ENCODE assay signal across 8 cellular contexts in the genomic region with DNA sequence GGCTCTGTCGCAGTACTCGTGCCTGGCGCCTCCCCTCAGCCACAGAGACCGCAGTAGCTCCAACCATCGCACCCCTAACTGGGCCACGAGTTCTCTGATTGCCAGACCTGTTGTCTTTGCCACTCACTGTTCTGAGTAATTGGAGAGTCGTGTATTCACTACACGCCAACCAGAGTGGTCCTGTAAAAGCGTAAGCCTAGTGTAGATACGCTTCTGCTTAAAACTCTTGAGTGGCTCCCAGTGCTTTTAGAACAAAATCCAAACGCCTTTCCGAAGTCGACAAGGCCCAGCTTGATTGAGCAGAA. TPM values are rescaled to one million over a fixed set of nuclear protein-coding genes. Genes with fewer than 3 reads are reported as not detected.
A peak's percentile ranks its signal among the peaks of the same experiment; 100 is the strongest.
DNase-seq lines count a peak whose midpoint lies in the region; ATAC-seq and TF ChIP-seq lines count a peak whose summit lies in the region.

No MANE protein-coding gene starts in this region.

- peak overlapping the region; percentile 92 to 98 (median 98) for H3K27ac Mint-ChIP-seq in CD8-positive, alpha-beta memory T cell
- H3K27ac Mint-ChIP-seq in activated naive CD8-positive, alpha-beta T cell treated with anti-CD3 and anti-CD28 coated beads for 36 hours = peak overlapping the region; percentile 95

- peaks cover 0 to 63% (median 15%) of the 10 kb centered on the region in 3 donors for H3K36me3 Mint-ChIP-seq in CD8-positive, alpha-beta memory T cell
- peaks cover 19% of the 10 kb centered on the region for H3K36me3 Mint-ChIP-seq in activated naive CD8-positive, alpha-beta T cell treated with anti-CD3 and anti-CD28 coated beads for 36 hours

- WGBS in liver = 2% methylated on average over 13 of the region's 13 CpGs

- no peaks in the 10 kb centered on the region for H3K27me3 ChIP-seq in CD8-positive, alpha-beta memory T cell (ENCODE audit: insufficient read depth, low read length, poor library complexity, severe bottlenecking)
- H3K27me3 ChIP-seq in liver (ENCODE audit: control insufficient read depth in 4 of 4, insufficient read depth in 4 of 4, low read length in 3 of 4) = no peaks in the 10 kb centered on the region
- H3K27me3 ChIP-seq in thoracic aorta (replicated peaks; ENCODE audit: insufficient read depth) = no peaks in the 10 kb centered on the region

- H3K4me1 Mint-ChIP-seq in CD8-positive, alpha-beta memory T cell = peaks cover 44 to 63% (median 53%) of the 10 kb centered on the region in 3 donors
- peaks cover 41% of the 10 kb centered on the region for H3K4me1 Mint-ChIP-seq in activated naive CD8-positive, alpha-beta T cell treated with anti-CD3 and anti-CD28 coated beads for 36 hours

- H3K9ac ChIP-seq in liver (ENCODE audit: low read depth in 1 of 2, low read length in 2 of 2) = peak overlapping the region; percentile 49 to 88

- POLR2A ChIA-PET in CD8-positive, alpha-beta memory T cell (lab: Charles Lee) = interaction anchor here (0.5 to 2.2 kb wide), 11 partner anchors 11 to 994 kb away, joined by 3 to 26 read pairs (median 5); a partner anchor contains a TSS

- H3K4me3 ChIP-seq in CD8-positive, alpha-beta memory T cell (ENCODE audit: low read length) = peak overlapping the region; percentile 95
- H3K4me3 ChIP-seq in liver (ENCODE audit: low read depth in 1 of 3, low read length in 3 of 3) = peak overlapping the region; percentile 83 to 97 (median 97)
- peak overlapping the region; percentile 87 for H3K4me3 ChIP-seq in thoracic aorta

- peaks cover 43% of the 10 kb centered on the region for H3K4me1 ChIP-seq in CD8-positive, alpha-beta memory T cell (ENCODE audit: insufficient read depth, low read length)
- peaks cover 1 to 41% (median 31%) of the 10 kb centered on the region in 4 donors for H3K4me1 ChIP-seq in liver (ENCODE audit: control insufficient read depth in 4 of 4, insufficient read depth in 4 of 4, low read length in 3 of 4)
- H3K4me1 ChIP-seq in thoracic aorta (ENCODE audit: control insufficient read depth in 1 of 2, low read depth in 2 of 2) = peaks cover 15 to 28% of the 10 kb centered on the region in 2 donors

- peaks cover 17% of the 10 kb centered on the region for H3K36me3 ChIP-seq in CD8-positive, alpha-beta memory T cell (ENCODE audit: insufficient read depth, low read length)
- H3K36me3 ChIP-seq in KOPT-K1 (ENCODE audit: insufficient read depth, low read length) (peaks cover 63% of the 10 kb centered on the region), liver (ENCODE audit: control insufficient read depth in 4 of 4, insufficient read depth in 3 of 4, low read depth in 1 of 4, low read length in 3 of 4) (peaks cover 0 to 16% (median 11%) of the 10 kb centered on the region in 4 donors), thoracic aorta (peaks cover 6% of the 10 kb centered on the region)

- no peaks in the 10 kb centered on the region for H3K9me3 Mint-ChIP-seq in CD8-positive, alpha-beta memory T cell
- H3K9me3 Mint-ChIP-seq in activated naive CD8-positive, alpha-beta T cell treated with anti-CD3 and anti-CD28 coated beads for 36 hours = no peaks in the 10 kb centered on the region

- no peak for TF ChIP-seq RAD21 in liver (IDR thresholded peaks at IDR 0.05)

- H3K27me3 Mint-ChIP-seq in CD8-positive, alpha-beta memory T cell = no peaks in the 10 kb centered on the region
- H3K27me3 Mint-ChIP-seq in activated naive CD8-positive, alpha-beta T cell treated with anti-CD3 and anti-CD28 coated beads for 36 hours = no peaks in the 10 kb centered on the region

- H3K27ac ChIP-seq in CD8-positive, alpha-beta memory T cell (ENCODE audit: low read depth, low read length) = peak overlapping the region; percentile 83
- H3K27ac ChIP-seq in KOPT-K1 (ENCODE audit: low read depth, low read length, poor library complexity, severe bottlenecking) (peak overlapping the region; percentile 82), liver (ENCODE audit: low read depth in 1 of 2, low read length in 2 of 2) (peak overlapping the region; percentile 70 to 76), thoracic aorta (peak overlapping the region; percentile 63 to 71)

- peak in 2 of 5 donors; percentile 50 to 63 for DNase-seq in CD8-positive, alpha-beta memory T cell
- DNase-seq in activated naive CD8-positive, alpha-beta T cell treated with anti-CD3 and anti-CD28 coated beads for 36 hours = no peak
- DNase-seq in thoracic aorta (ENCODE audit: low spot score) (no peak), NCI-H187 treated with DMSO at 0.1 percent for 48 hours (lab: John Stamatoyannopoulos, UW) (no peak)

- CTCF ChIA-PET in CD8-positive, alpha-beta memory T cell (lab: Charles Lee) = interaction anchor here (0.9 to 11.2 kb wide), 16 partner anchors 9 to 495 kb away, joined by 3 to 131 read pairs (median 6); a partner anchor contains a TSS

- ATAC-seq in thoracic aorta (ENCODE audit: insufficient number of reproducible peaks, low FRiP score, low read depth) (no peak), HG02763 (IDR thresholded peaks at IDR 0.05; ENCODE audit: unreplicated experiment) (no peak), HG02981 (IDR thresholded peaks at IDR 0.05; ENCODE audit: unreplicated experiment) (no peak)

- H3K9me3 ChIP-seq in CD8-positive, alpha-beta memory T cell (ENCODE audit: low read length) = no peaks in the 10 kb centered on the region
- H3K9me3 ChIP-seq in KOPT-K1 (ENCODE audit: insufficient read depth, low read length, poor library complexity, severe bottlenecking) = no peaks in the 10 kb centered on the region
- H3K9me3 ChIP-seq in liver (ENCODE audit: control insufficient read depth in 4 of 4, low read length in 3 of 4) = no peaks in the 10 kb centered on the region
- no peaks in the 10 kb centered on the region for H3K9me3 ChIP-seq in thoracic aorta

- peak overlapping the region; percentile 90 to 99 (median 98) for H3K4me3 Mint-ChIP-seq in CD8-positive, alpha-beta memory T cell
- peak overlapping the region; percentile 93 for H3K4me3 Mint-ChIP-seq in activated naive CD8-positive, alpha-beta T cell treated with anti-CD3 and anti-CD28 coated beads for 36 hours

- TF ChIP-seq CTCF in liver (IDR thresholded peaks at IDR 0.05; ENCODE audit: low read depth, low read length, missing input control) (no peak), thoracic aorta (IDR thresholded peaks at IDR 0.05) (no peak)

TF ChIP-seq in liver, 16 proteins besides CTCF, POLR2A, EP300 and RAD21:
- no peak for TF ChIP-seq RXRA (IDR thresholded peaks at IDR 0.05)
- no peak for TF ChIP-seq EGR1 (IDR thresholded peaks at IDR 0.05; ENCODE audit: low read depth in 2 of 2)
- TF ChIP-seq, protein P1, sequence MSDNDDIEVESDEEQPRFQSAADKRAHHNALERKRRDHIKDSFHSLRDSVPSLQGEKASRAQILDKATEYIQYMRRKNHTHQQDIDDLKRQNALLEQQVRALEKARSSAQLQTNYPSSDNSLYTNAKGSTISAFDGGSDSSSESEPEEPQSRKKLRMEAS (IDR thresholded peaks at IDR 0.05) = no peak
- no peak for TF ChIP-seq FOXA1 (IDR thresholded peaks at IDR 0.05)
- no peak for TF ChIP-seq NR2F2 (IDR thresholded peaks at IDR 0.05)
- TF ChIP-seq SP1 (IDR thresholded peaks at IDR 0.05) = no peak
- TF ChIP-seq HNF4A (conservative IDR thresholded peaks at IDR 0.05) = no peak

RNA-seq across cellular contexts. Expression of a gene that starts 0.4 kb away (rescaled TPM):
- 10 to 100 TPM; 61.1 to 67.5 TPM for total RNA-seq in CD8-positive, alpha-beta memory T cell
- 41.8 TPM for polyA plus RNA-seq in CD8-positive, alpha-beta memory T cell
- total RNA-seq in activated naive CD8-positive, alpha-beta T cell treated with anti-CD3 and anti-CD28 coated beads for 36 hours = 10 to 100 TPM; 68.9 to 72.0 TPM
- total RNA-seq in liver = 10 to 100 TPM; 20.6 to 31.5 TPM
- polyA plus RNA-seq in liver = 10 to 100 TPM; 10.7 to 14.4 TPM
- 10 to 100 TPM; 46.6 to 74.2 TPM for total RNA-seq in thoracic aorta

RNA-seq across cellular contexts. Expression of a gene that starts 0.5 kb away (rescaled TPM):
- 10 to 100 TPM; 21.8 to 25.5 TPM for total RNA-seq in CD8-positive, alpha-beta memory T cell
- polyA plus RNA-seq in CD8-positive, alpha-beta memory T cell = 28.2 TPM
- total RNA-seq in activated naive CD8-positive, alpha-beta T cell treated with anti-CD3 and anti-CD28 coated beads for 36 hours = 10 to 100 TPM; 23.0 to 23.3 TPM
- 1 to 10 TPM; 6.2 to 8.3 TPM for total RNA-seq in liver
- polyA plus RNA-seq in liver = 1 to 10 TPM; 2.6 to 4.8 TPM
- 10 to 100 TPM; 15.6 to 22.6 TPM for total RNA-seq in thoracic aorta

RNA-seq across cellular contexts. Expression of a gene that starts 46.9 kb away (rescaled TPM):
- total RNA-seq in CD8-positive, alpha-beta memory T cell = 10 to 100 TPM; 91.2 to 94.9 TPM
- polyA plus RNA-seq in CD8-positive, alpha-beta memory T cell = 18.7 TPM
- total RNA-seq in activated naive CD8-positive, alpha-beta T cell treated with anti-CD3 and anti-CD28 coated beads for 36 hours = 10 to 100 TPM; 65.9 to 69.9 TPM
- total RNA-seq in liver = 1 to 10 TPM; 2.5 to 4.9 TPM
- 1 to 10 TPM; 1.2 to 1.3 TPM for polyA plus RNA-seq in liver
- 100 to 1,000 TPM in 1 of 2 donors, 10 to 100 TPM in 1; 92.1 to 125 TPM for total RNA-seq in thoracic aorta

Comparison
In these comparisons a context has a peak if more than half of its experiments do, and no peak if none do; other contexts are left out.
1. RNA of a gene that starts 46.9 kb away (total RNA-seq): 92.1 to 125 TPM in thoracic aorta, 91.2 to 94.9 TPM in CD8-positive, alpha-beta memory T cell and 65.9 to 69.9 TPM in activated naive CD8-positive, alpha-beta T cell treated with anti-CD3 and anti-CD28 coated beads for 36 hours; 2.5 to 4.9 TPM in liver; every median in the first group is over 10 times any median in the second.
2. Peak in every context shown above with its lines, with median percentiles within 50 percentile points of each other: H3K27ac ChIP-seq and H3K4me3 ChIP-seq.